ENCODE assay signal across 8 cellular contexts in genomic region chr20:57594092-57594911, GRCh38. TPM values are rescaled to one million over a fixed set of nuclear protein-coding genes. Genes with fewer than 3 reads are reported as not detected.
DNase-seq lines count a peak whose midpoint lies in the region; ATAC-seq and TF ChIP-seq lines count a peak whose summit lies in the region.

No MANE protein-coding gene starts in this region.

- H3K4me1 ChIP-seq in thyroid gland, result peaks cover 2 to 7% of the 10 kb centered on the region in 2 donors

- peaks cover 12% of the 10 kb centered on the region for H3K4me1 Mint-ChIP-seq in memory B cell

- 41 to 43% methylated on average over 23 to 24 of the region's 26 CpGs for WGBS in thyroid gland, 2 donors

- no peaks in the 10 kb centered on the region for H3K36me3 Mint-ChIP-seq in memory B cell

- TF ChIP-seq CTCF in WERI-Rb-1 (IDR thresholded peaks at IDR 0.05; ENCODE audit: low read depth, low read length), result peak; percentile 67
- TF ChIP-seq CTCF in thyroid gland (IDR thresholded peaks at IDR 0.05), result peak; percentile 47 to 86 (median 64)

- H3K27ac ChIP-seq in WERI-Rb-1 (no peak overlapping the region), thyroid gland (no peak overlapping the region)

- no peaks in the 10 kb centered on the region for H3K9me3 Mint-ChIP-seq in memory B cell

- H3K27me3 ChIP-seq in WERI-Rb-1 (ENCODE audit: insufficient read depth, low read depth, severe bottlenecking) (no peaks in the 10 kb centered on the region), thyroid gland (no peaks in the 10 kb centered on the region)

- in situ Hi-C loops in KBM-7 (cut with MboI; ENCODE audit: low pct_unique_long_range_greater_than_20kb, low sequenced_read_pairs), result loop anchor here (5.0 kb wide), 1 partner anchor 72 kb away; no protein-coding TSS in a partner anchor

- no peak for TF ChIP-seq POLR2A in thyroid gland (IDR thresholded peaks at IDR 0.05)

- peak; percentile 35 for DNase-seq in Daoy (ENCODE audit: low read depth)
- peak; percentile 70 for DNase-seq in KBM-7
- DNase-seq in WERI-Rb-1, result peak; percentile 44
- DNase-seq in cerebellar cortex (ENCODE audit: low spot score), result peak; percentile 28
- DNase-seq in memory B cell (ENCODE audit: low spot score in 2 of 2), result peak; percentile 61 to 64
- peak; percentile 47 to 50 for DNase-seq in thyroid gland
- DNase-seq in NCI-H1694 (lab: John Stamatoyannopoulos, UW), result no peak

- peak; percentile 16 for ATAC-seq in memory B cell (ENCODE audit: low read depth)
- no peak for ATAC-seq in GM21723 (IDR thresholded peaks at IDR 0.05; ENCODE audit: unreplicated experiment)

- no peak overlapping the region for H3K4me3 Mint-ChIP-seq in memory B cell

- H3K36me3 ChIP-seq in WERI-Rb-1, result no peaks in the 10 kb centered on the region
- H3K36me3 ChIP-seq in thyroid gland, result no peaks in the 10 kb centered on the region

- intact Hi-C loops in thyroid gland (cut with DNase I), result loop anchor here (10.0 kb wide), 1 partner anchor 210 kb away; no protein-coding TSS in a partner anchor

- H3K9me3 ChIP-seq in WERI-Rb-1 (ENCODE audit: severe bottlenecking) (no peaks in the 10 kb centered on the region), thyroid gland (no peaks in the 10 kb centered on the region)

- H3K4me3 ChIP-seq in WERI-Rb-1 (ENCODE audit: low read depth, low read length), result no peak overlapping the region
- H3K4me3 ChIP-seq in thyroid gland (replicated peaks in 1 of 3), result no peak overlapping the region

- no peak overlapping the region for H3K27ac Mint-ChIP-seq in memory B cell

- peaks cover 10% of the 10 kb centered on the region for H3K27me3 Mint-ChIP-seq in memory B cell

RNA-seq across cellular contexts. Expression of gene ZBP1, which starts 25.9 kb away (rescaled TPM):
- total RNA-seq in Daoy (2014; rRNA removed; shearing (Covaris generic)), result 0.11 TPM in 1 of 2 replicates, not detected in the other
- 1 to 10 TPM in 1 of 4 donors, under 1 TPM in 2, not detected in 1; 0.33 to 1.5 (median 0.34) TPM for total RNA-seq in thyroid gland

RNA-seq across cellular contexts. Expression of gene PCK1, which starts 33.4 kb away (rescaled TPM):
- total RNA-seq in Daoy (2014; rRNA removed; shearing (Covaris generic)), result not detected in 2 replicates
- 1 to 10 TPM in 3 of 4 donors, under 1 TPM in 1; 0.56 to 3.4 (median 2.2) TPM for total RNA-seq in thyroid gland
